8 cellular contexts compared by ENCODE assay signal in genomic region chr14:52951730-52952481, GRCh38. TPM values are rescaled to one million over a fixed set of nuclear protein-coding genes. Genes with fewer than 3 reads are reported as not detected.
DNase-seq lines count a peak whose midpoint lies in the region; ATAC-seq and TF ChIP-seq lines count a peak whose summit lies in the region.

No MANE protein-coding gene starts in this region.

- H3K9me3 ChIP-seq in ovary = no peaks in the 10 kb centered on the region

- H3K36me3 ChIP-seq in ovary = no peaks in the 10 kb centered on the region

- peak in 2 of 3 donors; percentile 25 to 40 for TF ChIP-seq CTCF in ovary (IDR thresholded peaks at IDR 0.05)

- peak overlapping the region; percentile 49 for H3K4me3 Mint-ChIP-seq in activated CD4-positive, alpha-beta T cell treated with anti-CD3 and anti-CD28 coated beads, Interleukin-2, amount 10 ng/mL, durations not matched to agents 24 days and 14 days

- no peaks in the 10 kb centered on the region for H3K27me3 ChIP-seq in ovary

- 1 to 2% (median 2%) methylated on average over 14 of the region's 14 CpGs for WGBS in ovary, 3 donors

- H3K27ac ChIP-seq in ovary = peak overlapping the region; percentile 94 to 95

- H3K9me3 Mint-ChIP-seq in activated CD4-positive, alpha-beta T cell treated with anti-CD3 and anti-CD28 coated beads, Interleukin-2, amount 10 ng/mL, durations not matched to agents 24 days and 14 days = no peaks in the 10 kb centered on the region

- peak overlapping the region; percentile 76 for H3K4me3 ChIP-seq in ovary

- no peak for TF ChIP-seq POLR2A in ovary (IDR thresholded peaks at IDR 0.05)

- DNase-seq in activated CD4-positive, alpha-beta T cell treated with anti-CD3 and anti-CD28 coated beads, Interleukin-2, amount 10 ng/mL, durations not matched to agents 24 days and 14 days = peak; percentile 63
- DNase-seq in activated CD4-positive, alpha-beta T cell treated with anti-CD3 and anti-CD28 coated beads for 1 hour = no peak
- DNase-seq in NCI-H2171 (lab: John Stamatoyannopoulos, UW) = peak; percentile 2
- peak; percentile 87 for DNase-seq in amniotic epithelial cell (ENCODE audit: low read depth)
- DNase-seq in left cardiac atrium = peak; percentile 46
- DNase-seq in ovary = peak in 3 of 5 donors; percentile 23 to 59 (median 33)
- DNase-seq in COR-L47 (lab: John Stamatoyannopoulos, UW) = no peak

- H3K27ac Mint-ChIP-seq in activated CD4-positive, alpha-beta T cell treated with anti-CD3 and anti-CD28 coated beads, Interleukin-2, amount 10 ng/mL, durations not matched to agents 24 days and 14 days = no peak overlapping the region

- H3K36me3 Mint-ChIP-seq in activated CD4-positive, alpha-beta T cell treated with anti-CD3 and anti-CD28 coated beads, Interleukin-2, amount 10 ng/mL, durations not matched to agents 24 days and 14 days (ENCODE audit: low read depth) = no peaks in the 10 kb centered on the region

- peaks cover 19% of the 10 kb centered on the region for H3K4me1 Mint-ChIP-seq in activated CD4-positive, alpha-beta T cell treated with anti-CD3 and anti-CD28 coated beads, Interleukin-2, amount 10 ng/mL, durations not matched to agents 24 days and 14 days

- peaks cover 61% of the 10 kb centered on the region for H3K27me3 Mint-ChIP-seq in activated CD4-positive, alpha-beta T cell treated with anti-CD3 and anti-CD28 coated beads, Interleukin-2, amount 10 ng/mL, durations not matched to agents 24 days and 14 days

- intact Hi-C loops in activated CD4-positive, alpha-beta T cell treated with anti-CD3 and anti-CD28 coated beads, Interleukin-2, amount 10 ng/mL, durations not matched to agents 24 days and 14 days (cut with micrococcal nuclease) = no loop called here
- intact Hi-C loops in left cardiac atrium (cut with DNase I) (loop anchor here in 1 of 2 donors (5.0 kb wide), 2 partner anchors 75 to 90 kb away; no protein-coding TSS in a partner anchor), ovary (cut with DNase I) (loop anchor here in 1 of 4 donors (10.0 kb wide), 1 partner anchor 103 kb away; no protein-coding TSS in a partner anchor)

- ATAC-seq in left cardiac atrium (peak; percentile 55 to 62), GM21526 (IDR thresholded peaks at IDR 0.05; ENCODE audit: low FRiP score, unreplicated experiment) (no peak)

- peaks cover 3% of the 10 kb centered on the region for H3K4me1 ChIP-seq in ovary (ENCODE audit: insufficient read depth)

- no peak for TF ChIP-seq EP300 in ovary (IDR thresholded peaks at IDR 0.05)

RNA-seq across cellular contexts. Expression of gene FERMT2, which starts 1.1 kb away (rescaled TPM):
- 1.5 and 1.6 TPM in 2 replicates for total RNA-seq in activated CD4-positive, alpha-beta T cell treated with anti-CD3 and anti-CD28 coated beads, Interleukin-2, amount 10 ng/mL, durations not matched to agents 24 days and 14 days
- total RNA-seq in left cardiac atrium = 100 to 1,000 TPM; 113 to 156 TPM
- 100 to 1,000 TPM in 3 of 7 donors, 10 to 100 TPM in 4; 85.0 to 138 (median 98.4) TPM for total RNA-seq in ovary
- 100 to 1,000 TPM in 1 of 2 donors, 10 to 100 TPM in 1; 64.3 to 118 TPM for polyA plus RNA-seq in ovary

Comparison
In these comparisons a context has a peak if more than half of its experiments do, and no peak if none do; other contexts are left out.
1. DNase-seq: peak in activated CD4-positive, alpha-beta T cell treated with anti-CD3 and anti-CD28 coated beads, Interleukin-2, amount 10 ng/mL, durations not matched to agents 24 days and 14 days (single experiment), NCI-H2171 (single experiment), amniotic epithelial cell (single experiment), left cardiac atrium (single experiment) and ovary (3 of 5); none in activated CD4-positive, alpha-beta T cell treated with anti-CD3 and anti-CD28 coated beads for 1 hour (single experiment) and COR-L47 (single experiment).
2. RNA of gene FERMT2, which starts 1.1 kb away (total RNA-seq): 113 to 156 TPM in left cardiac atrium and 85.0 to 138 TPM in ovary; 1.5 to 1.6 TPM in activated CD4-positive, alpha-beta T cell treated with anti-CD3 and anti-CD28 coated beads, Interleukin-2, amount 10 ng/mL, durations not matched to agents 24 days and 14 days; every median in the first group is over 10 times any median in the second.